In the genomic region with DNA sequence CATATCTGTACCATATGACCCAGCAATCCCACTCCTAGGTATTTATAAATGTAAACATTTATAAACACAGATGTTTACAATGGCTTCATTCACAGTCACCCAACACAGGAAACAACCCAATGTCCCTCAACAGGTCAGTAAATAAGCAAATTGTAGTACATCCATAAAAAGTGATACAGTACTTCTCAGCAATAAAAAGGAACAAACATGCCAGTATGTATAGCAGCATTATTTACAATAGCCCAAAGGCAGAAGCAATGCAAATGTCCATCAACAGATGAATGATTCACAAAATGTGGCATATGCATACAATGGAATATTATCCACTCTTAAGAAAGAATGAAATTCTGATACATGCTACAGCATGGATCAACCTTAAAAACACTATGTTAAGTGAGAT, we compare ENCODE assay signal across 26 cellular contexts.
"Had no signal": no experiment of that assay in that cellular context is flagged by ENCODE, and none has a peak within 500 bp of the region (broad histone marks: within the 10 kb centered on the region; RNA-seq: fewer than 3 reads in every experiment).

No MANE protein-coding gene starts in this region.

- H3K4me3 Mint-ChIP-seq: mesothelial cell of epicardium; naive thymus-derived CD8-positive, alpha-beta T cell; nephron; neural crest cell; stimulated activated memory B cell treated with anti-CD40 and anti-IgM and Interleukin-4, amounts not matched to agents 10 μg/mL and 1 μg/mL and 100 μg/mL, for 72 hours; stimulated activated naive CD8-positive, alpha-beta T cell treated with anti-CD3 and anti-CD28 coated beads, Interleukin-15, amount 100 ng/mL, for 72 hours; type B pancreatic cell had no signal

- H3K4me3 ChIP-seq: left lung, lung, pancreas, right atrium auricular region, right lobe of liver, smooth muscle cell, tibial nerve, vagina had no signal

- H3K4me1 ChIP-seq: left lung, pancreas, tibial nerve, vagina had no signal

- H3K27me3 Mint-ChIP-seq: stimulated activated memory B cell treated with anti-CD40 and anti-IgM and Interleukin-4, amounts not matched to agents 10 μg/mL and 1 μg/mL and 100 μg/mL, for 72 hours; type B pancreatic cell had no signal

- DNase-seq: hippocampal formation; kidney glomerular epithelial cell; left cardiac atrium; left lung; mesendoderm; naive thymus-derived CD8-positive, alpha-beta T cell; nucleus accumbens; pancreas; right lobe of liver; stimulated activated CD4-positive, alpha-beta T cell treated with anti-CD3 and anti-CD28 coated beads, Interleukin-1b, Interleukin-23, amount 100 ng/mL, for 48 hours; stimulated activated CD4-positive, alpha-beta T cell treated with anti-CD3 and anti-CD28 coated beads, Interleukin-2, amount 100 ng/mL, for 48 hours; stimulated activated CD4-positive, alpha-beta T cell treated with anti-CD3 and anti-CD28 coated beads, Interleukin-4, amount 100 ng/mL, for 4 hours; stimulated activated CD8-positive, alpha-beta memory T cell treated with anti-CD3 and anti-CD28 coated beads, Interleukin-4, amount 100 ng/mL, for 48 hours; stimulated activated naive CD4-positive, alpha-beta T cell treated with Interleukin-2 at 50 U/mL for 16 hours; stimulated activated naive CD8-positive, alpha-beta T cell treated with anti-CD3 and anti-CD28 coated beads, Interleukin-15, amount 100 ng/mL, for 72 hours; substantia nigra had no signal

- ATAC-seq: left cardiac atrium; left lung; naive thymus-derived CD8-positive, alpha-beta T cell; pancreas; right lobe of liver; stimulated activated memory B cell treated with anti-CD40 and anti-IgM and Interleukin-4, amounts not matched to agents 10 μg/mL and 1 μg/mL and 100 μg/mL, for 72 hours; stimulated activated naive CD8-positive, alpha-beta T cell treated with anti-CD3 and anti-CD28 coated beads, Interleukin-15, amount 100 ng/mL, for 72 hours had no signal

- H3K4me1 Mint-ChIP-seq: naive thymus-derived CD8-positive, alpha-beta T cell; neural crest cell; stimulated activated memory B cell treated with anti-CD40 and anti-IgM and Interleukin-4, amounts not matched to agents 10 μg/mL and 1 μg/mL and 100 μg/mL, for 72 hours; stimulated activated naive CD8-positive, alpha-beta T cell treated with anti-CD3 and anti-CD28 coated beads, Interleukin-15, amount 100 ng/mL, for 72 hours had no signal

- H3K27ac Mint-ChIP-seq: mesothelial cell of epicardium; naive thymus-derived CD8-positive, alpha-beta T cell; nephron; stimulated activated memory B cell treated with anti-CD40 and anti-IgM and Interleukin-4, amounts not matched to agents 10 μg/mL and 1 μg/mL and 100 μg/mL, for 72 hours; stimulated activated naive CD8-positive, alpha-beta T cell treated with anti-CD3 and anti-CD28 coated beads, Interleukin-15, amount 100 ng/mL, for 72 hours; type B pancreatic cell had no signal

- H3K36me3 ChIP-seq: left lung, pancreas, right atrium auricular region, right lobe of liver, tibial nerve, vagina had no signal

- H3K36me3 Mint-ChIP-seq: mesothelial cell of epicardium; stimulated activated memory B cell treated with anti-CD40 and anti-IgM and Interleukin-4, amounts not matched to agents 10 μg/mL and 1 μg/mL and 100 μg/mL, for 72 hours; type B pancreatic cell had no signal

- H3K9me3 ChIP-seq: left lung, pancreas, right atrium auricular region, right lobe of liver, vagina had no signal
